ENCODE assay signal across 22 cellular contexts in the genomic region with DNA sequence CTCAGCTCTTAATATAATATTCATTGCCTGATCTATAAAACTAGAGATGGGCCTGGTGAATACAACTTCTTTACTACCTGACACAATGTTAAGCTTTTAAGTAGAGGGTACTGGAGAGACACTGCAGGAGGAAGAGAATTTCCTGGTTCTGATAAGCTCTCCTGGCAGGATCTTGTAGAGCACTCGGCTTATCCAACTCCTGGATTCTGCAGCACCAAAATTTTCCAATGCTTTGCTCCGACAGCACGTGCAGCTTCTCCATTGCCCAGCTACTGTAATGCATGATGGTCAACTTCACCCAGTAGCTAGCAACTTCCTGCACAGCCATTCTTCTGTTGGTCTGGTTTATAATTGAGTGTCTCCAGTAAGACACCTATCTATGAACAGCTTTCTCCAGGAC.
"Had no signal": no experiment of that assay in that cellular context is flagged by ENCODE, and none has a peak within 500 bp of the region (broad histone marks: within the 10 kb centered on the region; RNA-seq: fewer than 3 reads in every experiment).

No MANE protein-coding gene starts in this region.

- DNase-seq: stimulated activated CD4-positive, alpha-beta T cell treated with anti-CD3 and anti-CD28 coated beads, Interleukin-2, amount 100 ng/mL, for 48 hours; stimulated activated CD4-positive, alpha-beta T cell treated with anti-CD3 and anti-CD28 coated beads, Interleukin-4, amount 100 ng/mL, for 1 hour; stimulated activated CD4-positive, alpha-beta T cell treated with anti-CD3 and anti-CD28 coated beads, Interleukin-4, amount 100 ng/mL, for 24 hours; stimulated activated CD4-positive, alpha-beta T cell treated with anti-CD3 and anti-CD28 coated beads, Interleukin-4, amount 100 ng/mL, for 4 hours; stimulated activated CD8-positive, alpha-beta memory T cell treated with anti-CD3 and anti-CD28 coated beads, Interleukin-4, amount 100 ng/mL, for 48 hours; stimulated activated naive B cell treated with anti-CD40 and anti-IgM and Interleukin-4, amounts not matched to agents 10 μg/mL and 1 μg/mL and 100 μg/mL, for 72 hours; stimulated activated naive CD4-positive, alpha-beta T cell; stimulated activated naive CD4-positive, alpha-beta T cell treated with Interleukin-2 at 50 U/mL for 16 hours; stimulated activated naive CD8-positive, alpha-beta T cell treated with anti-CD3 and anti-CD28 coated beads, Interleukin-15, amount 100 ng/mL, for 72 hours; stimulated activated naive CD8-positive, alpha-beta T cell treated with anti-CD3 and anti-CD28 coated beads, Interleukin-15, Interleukin-2, amounts not matched to agents 100 U/mL and 50 U/mL, for 24 hours; stomach; substantia nigra; testis; thyroid gland; tibial artery; transverse colon; trophoblast cell; upper lobe of left lung; upper lobe of right lung; uterus had no signal

- ATAC-seq: stimulated activated effector memory CD8-positive, alpha-beta T cell treated with anti-CD3 and anti-CD28 coated beads, Interleukin-12 subunit alpha, Interleukin-12 subunit beta, amount 100 ng/mL, for 72 hours; stimulated activated memory B cell treated with anti-CD40 and anti-IgM and Interleukin-4, amounts not matched to agents 10 μg/mL and 1 μg/mL and 100 μg/mL, for 72 hours; stimulated activated naive B cell treated with anti-CD40 and anti-IgM and Interleukin-4, amounts not matched to agents 10 μg/mL and 1 μg/mL and 100 μg/mL, for 72 hours; stimulated activated naive CD8-positive, alpha-beta T cell treated with anti-CD3 and anti-CD28 coated beads, Interleukin-15, amount 100 ng/mL, for 72 hours; stimulated activated naive CD8-positive, alpha-beta T cell treated with anti-CD3 and anti-CD28 coated beads, Interleukin-15, Interleukin-2, amounts not matched to agents 100 U/mL and 50 U/mL, for 24 hours; upper lobe of right lung had no signal
